ENCODE assay signal across 13 cellular contexts in genomic region chr10:35608317-35608672, GRCh38. TPM values are rescaled to one million over a fixed set of nuclear protein-coding genes. Genes with fewer than 3 reads are reported as not detected.
DNase-seq lines count a peak whose midpoint lies in the region; ATAC-seq and TF ChIP-seq lines count a peak whose summit lies in the region.
"Had no signal": no experiment of that assay in that cellular context is flagged by ENCODE, and none has a peak within 500 bp of the region (broad histone marks: within the 10 kb centered on the region; RNA-seq: fewer than 3 reads in every experiment).

No MANE protein-coding gene starts in this region.

- no peaks in the 10 kb centered on the region for H4K20me1 ChIP-seq in PC-3 (ENCODE audit: low read length)

- H3K9me3 ChIP-seq in PC-3 (ENCODE audit: low read length) = no peaks in the 10 kb centered on the region
- H3K9me3 ChIP-seq in thyroid gland = no peaks in the 10 kb centered on the region
- H3K9me3 ChIP-seq: adrenal gland had no signal

- H3K4me3 Mint-ChIP-seq in stimulated activated effector memory CD8-positive, alpha-beta T cell treated with anti-CD3 and anti-CD28 coated beads, Interleukin-12 subunit alpha, Interleukin-12 subunit beta, amount 100 ng/mL, for 72 hours = peak overlapping the region; percentile 65
- no peak overlapping the region for H3K4me3 Mint-ChIP-seq in activated T-helper 2 cell treated with anti-CD3 and anti-CD28 coated beads, Interferon-gamma antibody, Interleukin-2, Interleukin-4, amounts not matched to agents 10 μg/mL and 5 μg/mL and 100 μg/mL, durations not matched to agents 14 hours and 24 hours and 36 hours (ENCODE audit: low read depth)

- no peaks in the 10 kb centered on the region for H3K9me2 ChIP-seq in PC-3 (replicated peaks; ENCODE audit: low read length)

- 60 to 87% methylated on average over 10 to 17 of the region's 19 CpGs for WGBS in thyroid gland, 2 donors

- H3K27me3 ChIP-seq in PC-3 (ENCODE audit: low read length) = no peaks in the 10 kb centered on the region
- no peaks in the 10 kb centered on the region for H3K27me3 ChIP-seq in thyroid gland

- peaks cover 11% of the 10 kb centered on the region for H3K4me1 Mint-ChIP-seq in stimulated activated effector memory CD8-positive, alpha-beta T cell treated with anti-CD3 and anti-CD28 coated beads, Interleukin-12 subunit alpha, Interleukin-12 subunit beta, amount 100 ng/mL, for 72 hours
- peaks cover 5% of the 10 kb centered on the region for H3K4me1 Mint-ChIP-seq in activated T-helper 2 cell treated with anti-CD3 and anti-CD28 coated beads, Interferon-gamma antibody, Interleukin-2, Interleukin-4, amounts not matched to agents 10 μg/mL and 5 μg/mL and 100 μg/mL, durations not matched to agents 14 hours and 24 hours and 36 hours (ENCODE audit: low read depth)

- intact Hi-C loops in PC-3 (cut with micrococcal nuclease) = no loop called here
- intact Hi-C loops in activated T-helper 2 cell treated with anti-CD3 and anti-CD28 coated beads, Interferon-gamma antibody, Interleukin-2, Interleukin-4, amounts not matched to agents 10 μg/mL and 5 μg/mL and 100 μg/mL, durations not matched to agents 14 hours and 24 hours and 36 hours (cut with micrococcal nuclease) = no loop called here
- intact Hi-C loops in thyroid gland (cut with DNase I) = no loop called here

- POLR2A ChIA-PET in PC-3 (lab: Charles Lee; ENCODE audit: unreplicated experiment) = no interaction called here

- H3K27me3 Mint-ChIP-seq in activated T-helper 2 cell treated with anti-CD3 and anti-CD28 coated beads, Interferon-gamma antibody, Interleukin-2, Interleukin-4, amounts not matched to agents 10 μg/mL and 5 μg/mL and 100 μg/mL, durations not matched to agents 14 hours and 24 hours and 36 hours (ENCODE audit: low read depth) = peaks cover 31% of the 10 kb centered on the region

- no peak; the same call in 1 of the 2 replicates for ATAC-seq in PC-3
- no peak for ATAC-seq in stimulated activated effector memory CD8-positive, alpha-beta T cell treated with anti-CD3 and anti-CD28 coated beads, Interleukin-12 subunit alpha, Interleukin-12 subunit beta, amount 100 ng/mL, for 72 hours

- H3K4me3 ChIP-seq in PC-3 (ENCODE audit: low read length) (peak overlapping the region; percentile 70), fibroblast of mammary gland (ENCODE audit: control insufficient read depth, low read depth, low read length) (peak overlapping the region; percentile 22), thyroid gland (replicated peaks in 1 of 3) (peak overlapping the region in 1 of 3 donors; percentile 47)

- H3K4me2 ChIP-seq in PC-3 (ENCODE audit: low read length) = peak overlapping the region; percentile 86

- H3K4me1 ChIP-seq in PC-3 (ENCODE audit: insufficient read depth, low read length) = peaks cover 21% of the 10 kb centered on the region
- peaks cover 6 to 16% of the 10 kb centered on the region in 2 donors for H3K4me1 ChIP-seq in thyroid gland

- no peak for TF ChIP-seq POLR2A in thyroid gland (IDR thresholded peaks at IDR 0.05)

- H3K9ac ChIP-seq in PC-3 (ENCODE audit: low read length) = peak overlapping the region; percentile 25

- no peaks in the 10 kb centered on the region for H3K9me3 Mint-ChIP-seq in stimulated activated effector memory CD8-positive, alpha-beta T cell treated with anti-CD3 and anti-CD28 coated beads, Interleukin-12 subunit alpha, Interleukin-12 subunit beta, amount 100 ng/mL, for 72 hours
- peaks cover 6% of the 10 kb centered on the region for H3K9me3 Mint-ChIP-seq in activated T-helper 2 cell treated with anti-CD3 and anti-CD28 coated beads, Interferon-gamma antibody, Interleukin-2, Interleukin-4, amounts not matched to agents 10 μg/mL and 5 μg/mL and 100 μg/mL, durations not matched to agents 14 hours and 24 hours and 36 hours

- H3K36me3 Mint-ChIP-seq in stimulated activated effector memory CD8-positive, alpha-beta T cell treated with anti-CD3 and anti-CD28 coated beads, Interleukin-12 subunit alpha, Interleukin-12 subunit beta, amount 100 ng/mL, for 72 hours = no peaks in the 10 kb centered on the region
- H3K36me3 Mint-ChIP-seq in activated T-helper 2 cell treated with anti-CD3 and anti-CD28 coated beads, Interferon-gamma antibody, Interleukin-2, Interleukin-4, amounts not matched to agents 10 μg/mL and 5 μg/mL and 100 μg/mL, durations not matched to agents 14 hours and 24 hours and 36 hours (ENCODE audit: low read depth) = no peaks in the 10 kb centered on the region

- peak overlapping the region; percentile 91 for H2AFZ ChIP-seq in PC-3 (ENCODE audit: low read length)

- no TSS peak for BruUV-seq in PC-3 (replicated peaks; lab: Mats Ljungman, UMichigan)

- H3K36me3 ChIP-seq in PC-3 (ENCODE audit: low read depth, low read length) = no peaks in the 10 kb centered on the region
- no peaks in the 10 kb centered on the region for H3K36me3 ChIP-seq in thyroid gland
- H3K36me3 ChIP-seq: adrenal gland had no signal

- TF ChIP-seq CTCF in PC-3 (conservative IDR thresholded peaks at IDR 0.05; ENCODE audit: low read depth, low read length) (no peak), fibroblast of mammary gland (conservative IDR thresholded peaks at IDR 0.05; ENCODE audit: control insufficient read depth, insufficient read depth, low read depth, low read length) (no peak), thyroid gland (IDR thresholded peaks at IDR 0.05) (no peak)

- H3K79me2 ChIP-seq in PC-3 (ENCODE audit: low read length) = no peaks in the 10 kb centered on the region

- H3K27ac ChIP-seq in PC-3 (ENCODE audit: low read length) (no peak overlapping the region), thyroid gland (no peak overlapping the region)
- H3K27ac ChIP-seq: 22Rv1, adrenal gland had no signal

- no peaks in the 10 kb centered on the region for H3F3A ChIP-seq in PC-3 (ENCODE audit: low read length, unreplicated experiment)

- CTCF ChIA-PET in PC-3 (lab: Charles Lee) = no interaction called here

- DNase-seq in NCI-H1417 (lab: John Stamatoyannopoulos, UW) = peak in 2 of 3 experiments; percentile 19 to 22
- DNase-seq in NCI-H1417 treated with DMSO at 0.1 percent for 48 hours (lab: John Stamatoyannopoulos, UW) = no peak
- DNase-seq in PC-3 = no peak
- DNase-seq in fibroblast of mammary gland (ENCODE audit: low read depth) = no peak
- no peak for DNase-seq in stimulated activated effector memory CD8-positive, alpha-beta T cell treated with anti-CD3 and anti-CD28 coated beads, Interleukin-12 subunit alpha, Interleukin-12 subunit beta, amount 100 ng/mL, for 72 hours (ENCODE audit: low spot score in 2 of 2)
- no peak for DNase-seq in activated T-helper 2 cell treated with anti-CD3 and anti-CD28 coated beads, Interferon-gamma antibody, Interleukin-2, Interleukin-4, amounts not matched to agents 10 μg/mL and 5 μg/mL and 100 μg/mL, durations not matched to agents 14 hours and 24 hours and 36 hours (ENCODE audit: low spot score)
- no peak for DNase-seq in thyroid gland
- DNase-seq in T1000 (lab: John Stamatoyannopoulos, UW) = no peak
- DNase-seq: GF-D8; kidney glomerular epithelial cell; stimulated activated naive CD4-positive, alpha-beta T cell treated with Interleukin-2 at 50 U/mL for 16 hours had no signal

- no peak overlapping the region for H3K27ac Mint-ChIP-seq in stimulated activated effector memory CD8-positive, alpha-beta T cell treated with anti-CD3 and anti-CD28 coated beads, Interleukin-12 subunit alpha, Interleukin-12 subunit beta, amount 100 ng/mL, for 72 hours
- no peak overlapping the region for H3K27ac Mint-ChIP-seq in activated T-helper 2 cell treated with anti-CD3 and anti-CD28 coated beads, Interferon-gamma antibody, Interleukin-2, Interleukin-4, amounts not matched to agents 10 μg/mL and 5 μg/mL and 100 μg/mL, durations not matched to agents 14 hours and 24 hours and 36 hours

RNA-seq across cellular contexts. Expression of gene GJD4, which starts 3.2 kb away (rescaled TPM):
- total RNA-seq in PC-3 (2014; rRNA removed) (0.33 and 0.58 TPM in 2 replicates), thyroid gland (not detected)
- not detected in 2 replicates for total RNA-seq in activated T-helper 2 cell treated with anti-CD3 and anti-CD28 coated beads, Interferon-gamma antibody, Interleukin-2, Interleukin-4, amounts not matched to agents 10 μg/mL and 5 μg/mL and 100 μg/mL, durations not matched to agents 14 hours and 24 hours and 36 hours
- total RNA-seq: adrenal gland had no signal

RNA-seq across cellular contexts. Expression of gene FZD8, which starts 33.8 kb away (rescaled TPM):
- 275 and 375 TPM in 2 replicates for total RNA-seq in PC-3 (2014; rRNA removed)
- 1.0 and 1.1 TPM in 2 replicates for total RNA-seq in activated T-helper 2 cell treated with anti-CD3 and anti-CD28 coated beads, Interferon-gamma antibody, Interleukin-2, Interleukin-4, amounts not matched to agents 10 μg/mL and 5 μg/mL and 100 μg/mL, durations not matched to agents 14 hours and 24 hours and 36 hours
- total RNA-seq in thyroid gland = 10 to 100 TPM; 12.4 to 21.5 (median 19.9) TPM

Comparison
In these comparisons a context has a peak if more than half of its experiments do, and no peak if none do; other contexts are left out.
1. DNase-seq: peak in NCI-H1417 (2 of 3); none in NCI-H1417 treated with DMSO at 0.1 percent for 48 hours (single experiment), PC-3 (single experiment), fibroblast of mammary gland (single experiment), stimulated activated effector memory CD8-positive, alpha-beta T cell treated with anti-CD3 and anti-CD28 coated beads, Interleukin-12 subunit alpha, Interleukin-12 subunit beta, amount 100 ng/mL, for 72 hours (0 of 2), activated T-helper 2 cell treated with anti-CD3 and anti-CD28 coated beads, Interferon-gamma antibody, Interleukin-2, Interleukin-4, amounts not matched to agents 10 μg/mL and 5 μg/mL and 100 μg/mL, durations not matched to agents 14 hours and 24 hours and 36 hours (single experiment), thyroid gland (0 of 2) and T1000 (single experiment).
2. RNA of gene FZD8, which starts 33.8 kb away (total RNA-seq): 275 to 375 TPM in PC-3; 12.4 to 21.5 TPM in thyroid gland and 1.0 to 1.1 TPM in activated T-helper 2 cell treated with anti-CD3 and anti-CD28 coated beads, Interferon-gamma antibody, Interleukin-2, Interleukin-4, amounts not matched to agents 10 μg/mL and 5 μg/mL and 100 μg/mL, durations not matched to agents 14 hours and 24 hours and 36 hours; every median in the first group is over 10 times any median in the second.